Comparison of ENCODE assay signal across 8 cellular contexts in genomic region chr3:44584646-44585501, GRCh38. TPM values are rescaled to one million over a fixed set of nuclear protein-coding genes. Genes with fewer than 3 reads are reported as not detected.
DNase-seq lines count a peak whose midpoint lies in the region; ATAC-seq and TF ChIP-seq lines count a peak whose summit lies in the region.

TSS of gene ZNF660 (plus strand) at chr3:44584964. CDS start at chr3:44594194, 9,230 bp downstream.

- H3K4me1 ChIP-seq in NT2/D1 (ENCODE audit: insufficient read depth, insufficient read length): no peaks in the 10 kb centered on the region

- intact Hi-C loops in dorsolateral prefrontal cortex (cut with DNase I): no loop called here

- no peaks in the 10 kb centered on the region for H3K9me3 ChIP-seq in NT2/D1 (ENCODE audit: insufficient read depth, low read length)

- peak within 1 kb of the TSS; percentile 98 for H3K4me3 ChIP-seq in NT2/D1 (ENCODE audit: insufficient read length, low read depth)
- H3K4me3 ChIP-seq in dorsolateral prefrontal cortex: peak within 1 kb of the TSS; percentile 53 to 93 (median 82)

- TF ChIP-seq CTCF in dorsolateral prefrontal cortex (IDR thresholded peaks at IDR 0.05 in 54 of 56, conservative IDR thresholded peaks at IDR 0.05 in 2 of 56; ENCODE audit: low read depth in 1 of 56, partially characterized antibody in 56 of 56): peak in 3 of 56 donors; percentile 7 to 14 (median 13)

- peak within 1 kb of the TSS; percentile 100 for H3K9ac ChIP-seq in NT2/D1 (ENCODE audit: insufficient read length, low read depth)

- DNase-seq in activated CD4-positive, alpha-beta T cell treated with anti-CD3 and anti-CD28 coated beads for 48 hours: peak; percentile 12
- DNase-seq in activated CD4-positive, alpha-beta T cell treated with anti-CD3 and anti-CD28 coated beads, Interleukin-2, amount 50 U/mL, for 1 hour: no peak
- peak; percentile 88 for DNase-seq in NT2/D1 (ENCODE audit: low read depth, low spot score)
- DNase-seq in dorsolateral prefrontal cortex: peak; percentile 32 to 86 (median 72)
- DNase-seq in left kidney (ENCODE audit: low read depth, low spot score): peak; percentile 98
- peak; percentile 49 for DNase-seq in smooth muscle cell of the brain vasculature (ENCODE audit: low read depth, low spot score)
- no peak for DNase-seq in RPMI8226

- peak within 1 kb of the TSS in 50 of 59 donors; percentile 23 to 88 (median 72) for H3K27ac ChIP-seq in dorsolateral prefrontal cortex

- peaks cover 39% of the 10 kb centered on the region for H3K36me3 ChIP-seq in NT2/D1 (ENCODE audit: insufficient read depth, insufficient read length, low read length)

- peak; percentile 59 for ATAC-seq in HG03139 (IDR thresholded peaks at IDR 0.05; ENCODE audit: unreplicated experiment)

- no peaks in the 10 kb centered on the region for H3K27me3 ChIP-seq in NT2/D1 (ENCODE audit: insufficient read depth, insufficient read length)
- no peaks in the 10 kb centered on the region for H3K27me3 ChIP-seq in dorsolateral prefrontal cortex

RNA-seq across cellular contexts. Expression of gene ZNF660, which starts in this region (rescaled TPM):
- total RNA-seq in dorsolateral prefrontal cortex: 10 to 100 TPM in 40 of 120 experiments, 1 to 10 TPM in 80; 3.6 to 15.0 (median 8.9) TPM

Comparison
In these comparisons a context has a peak if more than half of its experiments do, and no peak if none do; other contexts are left out.
1. DNase-seq: peak in activated CD4-positive, alpha-beta T cell treated with anti-CD3 and anti-CD28 coated beads for 48 hours (single experiment), NT2/D1 (single experiment), dorsolateral prefrontal cortex (10 of 10), left kidney (single experiment) and smooth muscle cell of the brain vasculature (single experiment); none in activated CD4-positive, alpha-beta T cell treated with anti-CD3 and anti-CD28 coated beads, Interleukin-2, amount 50 U/mL, for 1 hour (single experiment) and RPMI8226 (single experiment).